Comparison of ENCODE assay signal across 8 cellular contexts in genomic region chr5:32443145-32443540, GRCh38. TPM values are rescaled to one million over a fixed set of nuclear protein-coding genes. Genes with fewer than 3 reads are reported as not detected.
DNase-seq lines count a peak whose midpoint lies in the region; ATAC-seq and TF ChIP-seq lines count a peak whose summit lies in the region.

No MANE protein-coding gene starts in this region.

- H3K36me3 ChIP-seq in left ventricle myocardium inferior (no peaks in the 10 kb centered on the region), SJCRH30 (peaks cover 33% of the 10 kb centered on the region), neural cell (ENCODE audit: insufficient read depth, low read length) (peaks cover 4% of the 10 kb centered on the region)

- peaks cover 6% of the 10 kb centered on the region for H3F3A ChIP-seq in neural cell (ENCODE audit: insufficient read depth, low read length, poor library complexity, severe bottlenecking)

- peak overlapping the region; percentile 96 for H3K4me3 ChIP-seq in left ventricle myocardium inferior
- peak overlapping the region; percentile 95 for H3K4me3 ChIP-seq in SJCRH30
- peak overlapping the region; percentile 89 for H3K4me3 ChIP-seq in neural cell (ENCODE audit: low read length)

- H3K27ac ChIP-seq in left ventricle myocardium inferior (replicated peaks) (peak overlapping the region; percentile 95), SJCRH30 (peak overlapping the region; percentile 88), neural cell (ENCODE audit: low read length) (peak overlapping the region; percentile 75)

- peaks cover 56% of the 10 kb centered on the region for H3K4me1 ChIP-seq in left ventricle myocardium inferior
- peaks cover 9% of the 10 kb centered on the region for H3K4me1 ChIP-seq in SJCRH30

- no peak for TF ChIP-seq CTCF in left ventricle myocardium inferior (IDR thresholded peaks at IDR 0.05; ENCODE audit: borderline replicate concordance)
- TF ChIP-seq CTCF in neural cell (IDR thresholded peaks at IDR 0.05; ENCODE audit: poor library complexity, severe bottlenecking): no peak

- H3K9ac ChIP-seq in neural cell (ENCODE audit: low read length): peak overlapping the region; percentile 88

- peak overlapping the region; percentile 83 for H3K4me2 ChIP-seq in neural cell (ENCODE audit: low read length)

- H4K20me1 ChIP-seq in neural cell (ENCODE audit: insufficient read depth): no peaks in the 10 kb centered on the region

- DNase-seq in left ventricle myocardium inferior (no peak), Right ventricle myocardium superior (no peak), SJCRH30 (peak in 1 of 2 experiments; percentile 43), GDM1 (lab: John Stamatoyannopoulos, UW) (no peak), occipital lobe (lab: John Stamatoyannopoulos, UW) (no peak)
- DNase-seq in effector memory CD8-positive, alpha-beta T cell: peak in 1 of 3 experiments; percentile 5

- TF ChIP-seq RAD21 in neural cell (conservative IDR thresholded peaks at IDR 0.05): no peak

- H3K4me1 Mint-ChIP-seq in effector memory CD8-positive, alpha-beta T cell (ENCODE audit: low read depth in 2 of 2): peaks cover 16 to 35% of the 10 kb centered on the region in 2 donors

- H3K36me3 Mint-ChIP-seq in effector memory CD8-positive, alpha-beta T cell (ENCODE audit: insufficient read depth): peaks cover 21% of the 10 kb centered on the region

- no peaks in the 10 kb centered on the region for H3K27me3 Mint-ChIP-seq in effector memory CD8-positive, alpha-beta T cell

- peaks cover 53% of the 10 kb centered on the region for H3K79me2 ChIP-seq in neural cell (replicated peaks; ENCODE audit: insufficient read depth, low read length)

- ATAC-seq in Right ventricle myocardium superior (ENCODE audit: poor library complexity) (no peak), HG02870 (IDR thresholded peaks at IDR 0.05; ENCODE audit: unreplicated experiment) (peak; percentile 44)
- no peak for ATAC-seq in effector memory CD8-positive, alpha-beta T cell (replicated peaks)

- H3K9me3 ChIP-seq in left ventricle myocardium inferior (replicated peaks) (no peaks in the 10 kb centered on the region), SJCRH30 (replicated peaks) (no peaks in the 10 kb centered on the region), neural cell (ENCODE audit: low read length) (no peaks in the 10 kb centered on the region)

- intact Hi-C loops in left ventricle myocardium inferior (cut with micrococcal nuclease) (no loop called here), Right ventricle myocardium superior (cut with DNase I) (no loop called here)

- H2AFZ ChIP-seq in neural cell (ENCODE audit: low read depth, low read length): peak overlapping the region; percentile 22

- no peaks in the 10 kb centered on the region for H3K9me3 Mint-ChIP-seq in effector memory CD8-positive, alpha-beta T cell

- H3K9me2 ChIP-seq in neural cell (ENCODE audit: insufficient read depth, low read length): no peaks in the 10 kb centered on the region

- H3K4me3 Mint-ChIP-seq in effector memory CD8-positive, alpha-beta T cell: peak overlapping the region; percentile 80 to 93

- no peak for TF ChIP-seq EP300 in neural cell (conservative IDR thresholded peaks at IDR 0.05; ENCODE audit: poor library complexity, severe bottlenecking)

- H3K27me3 ChIP-seq in left ventricle myocardium inferior (ENCODE audit: low read depth) (no peaks in the 10 kb centered on the region), SJCRH30 (no peaks in the 10 kb centered on the region), neural cell (ENCODE audit: insufficient read depth, low read depth, low read length) (no peaks in the 10 kb centered on the region)

- H3K27ac Mint-ChIP-seq in effector memory CD8-positive, alpha-beta T cell: peak overlapping the region; percentile 91 to 93

TF ChIP-seq in neural cell, 6 proteins besides CTCF, POLR2A, EP300 and RAD21:
- TF ChIP-seq MXI1 (conservative IDR thresholded peaks at IDR 0.05; ENCODE audit: poor library complexity, severe bottlenecking) (no peak), TAF1 (IDR thresholded peaks at IDR 0.05; ENCODE audit: low read depth) (no peak), SMC3 (conservative IDR thresholded peaks at IDR 0.05; ENCODE audit: poor library complexity) (no peak), REST (IDR thresholded peaks at IDR 0.05; ENCODE audit: borderline replicate concordance) (no peak), POLR2AphosphoS5 (IDR thresholded peaks at IDR 0.05) (no peak), EZH2 (IDR thresholded peaks at IDR 0.05; ENCODE audit: borderline replicate concordance, insufficient read depth, low read length, poor library complexity, severe bottlenecking) (no peak)

RNA-seq across cellular contexts. Expression of gene ZFR, which starts 1.4 kb away (rescaled TPM):
- 60.3 TPM for total RNA-seq in left ventricle myocardium inferior
- total RNA-seq in Right ventricle myocardium superior: 46.9 TPM
- 130 and 136 TPM in 2 replicates for total RNA-seq in SJCRH30 (2014; rRNA removed; shearing (Covaris generic))
- 115 and 141 TPM in 2 replicates for polyA plus RNA-seq in neural cell
- 181 and 192 TPM in 2 replicates for polyA minus RNA-seq in neural cell
- total RNA-seq in occipital lobe: 135 TPM
